ENCODE assay signal across 8 cellular contexts in the genomic region with DNA sequence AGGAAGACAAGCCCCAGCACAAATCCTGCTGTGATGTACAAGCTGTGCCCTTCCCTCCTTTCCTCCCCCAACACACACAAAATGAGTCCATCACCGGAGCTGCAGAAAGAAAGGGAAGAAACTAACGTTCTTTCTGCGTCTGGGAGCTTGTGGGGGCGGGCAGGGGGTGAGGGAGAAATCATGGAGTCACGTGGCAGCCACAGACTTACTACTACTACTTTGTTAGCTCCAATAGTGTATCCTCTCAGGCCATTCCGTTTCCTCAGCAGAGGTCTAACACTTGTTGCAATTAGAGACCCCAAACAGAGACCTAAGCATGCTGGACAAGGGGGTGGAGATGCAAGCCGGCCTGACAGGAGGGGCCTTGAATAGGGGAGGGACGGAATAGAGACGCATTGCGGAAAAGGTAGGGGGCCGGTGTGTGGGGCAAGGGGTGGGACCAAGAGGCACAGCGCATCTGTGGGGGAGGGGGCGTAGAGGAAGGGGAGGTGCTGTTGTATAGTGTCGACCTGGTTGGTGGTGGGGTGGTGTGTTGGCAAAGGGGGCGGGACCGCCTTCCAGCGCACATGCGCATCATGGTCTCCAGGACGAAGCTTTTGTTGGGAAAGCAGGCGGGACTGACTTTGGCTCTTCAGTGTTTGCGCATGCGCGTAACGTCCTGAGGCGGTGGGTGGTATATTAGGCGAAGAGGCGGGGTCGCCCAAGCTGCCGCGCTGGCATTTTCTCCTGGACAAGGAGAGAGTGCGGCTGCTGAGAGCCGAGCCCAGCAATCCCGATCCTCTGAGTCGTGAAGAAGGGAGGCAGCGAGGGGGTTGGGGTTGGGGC. TPM values are rescaled to one million over a fixed set of nuclear protein-coding genes. Genes with fewer than 3 reads are reported as not detected.
DNase-seq lines count a peak whose midpoint lies in the region; ATAC-seq, FAIRE-seq and TF ChIP-seq lines count a peak whose summit lies in the region.

MAGED1 (plus strand) TSS at position 703 of the 825 bp plus-strand sequence. CDS start 682 bp downstream, outside the sequence.

- H3K27ac ChIP-seq in pancreas = peak within 1 kb of the TSS in 3 of 4 donors; percentile 24 to 78 (median 73)
- H3K27ac ChIP-seq in thyroid gland = peak within 1 kb of the TSS; percentile 5 to 73 (median 65)

- peaks cover 23% of the 10 kb centered on the region for H3K4me1 Mint-ChIP-seq in activated naive CD8-positive, alpha-beta T cell treated with anti-CD3 and anti-CD28 coated beads, Interleukin-2, amount 50 U/mL, for 24 hours

- H3K27ac Mint-ChIP-seq in activated naive CD8-positive, alpha-beta T cell treated with anti-CD3 and anti-CD28 coated beads, Interleukin-2, amount 50 U/mL, for 24 hours = peak within 1 kb of the TSS; percentile 92

- peak; percentile 55 to 85 for TF ChIP-seq POLR2A in thyroid gland (IDR thresholded peaks at IDR 0.05)

- H3K4me3 Mint-ChIP-seq in activated naive CD8-positive, alpha-beta T cell treated with anti-CD3 and anti-CD28 coated beads, Interleukin-2, amount 50 U/mL, for 24 hours = peak within 1 kb of the TSS; percentile 92

- DNase-seq in Daoy (ENCODE audit: low read depth) (peak; percentile 93), GOT3 (lab: John Stamatoyannopoulos, UW) (peak; percentile 70), M059J (ENCODE audit: low read depth) (peak; percentile 95), T follicular helper cell (ENCODE audit: low read depth) (peak; percentile 53), Right ventricle myocardium superior (peak; percentile 91), pancreas (peak; percentile 91 to 96 (median 92)), thyroid gland (peak; percentile 92 to 94)
- DNase-seq in activated naive CD8-positive, alpha-beta T cell treated with anti-CD3 and anti-CD28 coated beads, Interleukin-2, amount 50 U/mL, for 24 hours = peak; percentile 81

- no peaks in the 10 kb centered on the region for H3K9me3 ChIP-seq in pancreas
- no peaks in the 10 kb centered on the region for H3K9me3 ChIP-seq in thyroid gland

- TF ChIP-seq CTCF in pancreas (IDR thresholded peaks at IDR 0.05) = no peak
- no peak for TF ChIP-seq CTCF in thyroid gland (IDR thresholded peaks at IDR 0.05)

- H3K4me3 ChIP-seq in pancreas (peak within 1 kb of the TSS; percentile 20 to 48 (median 34)), thyroid gland (replicated peaks in 1 of 3) (peak within 1 kb of the TSS; percentile 33 to 60 (median 44))

- no peaks in the 10 kb centered on the region for H3K9me3 Mint-ChIP-seq in activated naive CD8-positive, alpha-beta T cell treated with anti-CD3 and anti-CD28 coated beads, Interleukin-2, amount 50 U/mL, for 24 hours

- peak; percentile 94 for ATAC-seq in activated naive CD8-positive, alpha-beta T cell treated with anti-CD3 and anti-CD28 coated beads, Interleukin-2, amount 50 U/mL, for 24 hours
- peak; percentile 88 for ATAC-seq in Right ventricle myocardium superior (ENCODE audit: poor library complexity)
- ATAC-seq in pancreas = peak; percentile 87 to 92 (median 89)

- intact Hi-C loops in Right ventricle myocardium superior (cut with DNase I) (no loop called here), pancreas (cut with DNase I) (no loop called here), thyroid gland (cut with DNase I) (no loop called here)

- H3K27me3 ChIP-seq in pancreas (no peaks in the 10 kb centered on the region), thyroid gland (no peaks in the 10 kb centered on the region)

- no peaks in the 10 kb centered on the region for H3K36me3 ChIP-seq in pancreas
- peaks cover 5 to 8% of the 10 kb centered on the region in 2 donors for H3K36me3 ChIP-seq in thyroid gland

- H3K27me3 Mint-ChIP-seq in activated naive CD8-positive, alpha-beta T cell treated with anti-CD3 and anti-CD28 coated beads, Interleukin-2, amount 50 U/mL, for 24 hours = no peaks in the 10 kb centered on the region

- 1 to 21% methylated on average over 32 to 35 of the region's 35 CpGs for WGBS in pancreas, 2 donors
- 0 to 2% methylated on average over 6 to 24 of the region's 35 CpGs for WGBS in thyroid gland, 2 donors

- peak; percentile 26 for FAIRE-seq in pancreas (lab: Jason Lieb, UNC)

- H3K4me1 ChIP-seq in pancreas (no peaks in the 10 kb centered on the region), thyroid gland (peaks cover 0 to 6% of the 10 kb centered on the region in 2 donors)

- peaks cover 13% of the 10 kb centered on the region for H3K36me3 Mint-ChIP-seq in activated naive CD8-positive, alpha-beta T cell treated with anti-CD3 and anti-CD28 coated beads, Interleukin-2, amount 50 U/mL, for 24 hours (ENCODE audit: low read depth)

RNA-seq across cellular contexts. Expression of gene MAGED1, which starts in this region (rescaled TPM):
- total RNA-seq in Daoy (2014; rRNA removed; shearing (Covaris generic)) = 105 and 110 TPM in 2 replicates
- 387 and 524 TPM in 2 replicates for total RNA-seq in M059J (2014; rRNA removed; shearing (Covaris generic))
- total RNA-seq in Right ventricle myocardium superior = 54.8 TPM
- total RNA-seq in pancreas = 10 to 100 TPM; 31.7 to 76.5 (median 58.7) TPM
- polyA plus RNA-seq in pancreas = 10 to 100 TPM; 27.1 to 72.3 TPM
- total RNA-seq in thyroid gland = 100 to 1,000 TPM in 3 of 4 donors, 10 to 100 TPM in 1; 83.7 to 277 (median 201) TPM

Comparison
In these comparisons a context has a peak if more than half of its experiments do, and no peak if none do; other contexts are left out.
1. Peak in every context shown above with its lines: DNase-seq, ATAC-seq, H3K4me3 ChIP-seq and H3K27ac ChIP-seq.